In genomic region chr14:71267691-71268090, GRCh38 we compare ENCODE assay signal across 11 cellular contexts. TPM values are rescaled to one million over a fixed set of nuclear protein-coding genes. Genes with fewer than 3 reads are reported as not detected.
DNase-seq lines count a peak whose midpoint lies in the region; ATAC-seq lines count a peak whose summit lies in the region.
"Had no signal": no experiment of that assay in that cellular context is flagged by ENCODE, and none has a peak within 500 bp of the region (broad histone marks: within the 10 kb centered on the region; RNA-seq: fewer than 3 reads in every experiment).

No MANE protein-coding gene starts in this region.

- no peaks in the 10 kb centered on the region for H3K4me1 ChIP-seq in SJCRH30
- H3K4me1 ChIP-seq: uterus had no signal

- H3K27ac ChIP-seq in SJCRH30, result no peak overlapping the region
- H3K27ac ChIP-seq: uterus, VCaP had no signal

- peak; percentile 37 for DNase-seq in RPMI7951 (ENCODE audit: low read depth)
- no peak for DNase-seq in effector memory CD8-positive, alpha-beta T cell
- DNase-seq in renal cortical epithelial cell (ENCODE audit: low read depth), result peak; percentile 19
- DNase-seq in NCI-H2171 treated with DMSO at 0.1 percent for 48 hours (lab: John Stamatoyannopoulos, UW), result no peak
- no peak for DNase-seq in NCI-H1092 (lab: John Stamatoyannopoulos, UW)
- no peak for DNase-seq in SJCRH30
- DNase-seq: amniotic stem cell, posterior cingulate gyrus, uterus had no signal

- no peak overlapping the region for H3K4me3 ChIP-seq in SJCRH30
- H3K4me3 ChIP-seq: uterus had no signal

- no peaks in the 10 kb centered on the region for H3K36me3 ChIP-seq in SJCRH30
- H3K36me3 ChIP-seq: uterus had no signal

- peak; percentile 30 for ATAC-seq in GM21390 (IDR thresholded peaks at IDR 0.05; ENCODE audit: unreplicated experiment)
- peak; percentile 31 for ATAC-seq in effector memory CD8-positive, alpha-beta T cell (replicated peaks)

- 0 out of 2 replicates have a peak, but pooled peaks cover 6% of the 10 kb centered on the region for H3K27me3 ChIP-seq in SJCRH30
- H3K27me3 ChIP-seq: uterus had no signal

- H3K9me3 Mint-ChIP-seq in effector memory CD8-positive, alpha-beta T cell, result peaks cover 0 to 8% of the 10 kb centered on the region in 2 donors

- H3K4me1 Mint-ChIP-seq in effector memory CD8-positive, alpha-beta T cell (ENCODE audit: low read depth in 2 of 2), result peaks cover 8 to 10% of the 10 kb centered on the region in 2 donors

- H3K27ac Mint-ChIP-seq in effector memory CD8-positive, alpha-beta T cell, result peak overlapping the region; percentile 74 to 75

- no peaks in the 10 kb centered on the region for H3K9me3 ChIP-seq in SJCRH30 (replicated peaks)
- H3K9me3 ChIP-seq: uterus had no signal

- H3K4me3 Mint-ChIP-seq in effector memory CD8-positive, alpha-beta T cell, result peak overlapping the region; percentile 73 to 80

- peaks cover 3% of the 10 kb centered on the region for H3K36me3 Mint-ChIP-seq in effector memory CD8-positive, alpha-beta T cell (ENCODE audit: insufficient read depth)

- no peaks in the 10 kb centered on the region for H3K27me3 Mint-ChIP-seq in effector memory CD8-positive, alpha-beta T cell

RNA-seq across cellular contexts. Expression of gene SIPA1L1, which starts 52.6 kb away (rescaled TPM):
- 9.5 and 12.0 TPM in 2 replicates for total RNA-seq in RPMI7951 (2014; rRNA removed; shearing (Covaris generic))
- total RNA-seq in renal cortical epithelial cell, result 31.3 and 45.0 TPM in 2 replicates
- 16.2 and 17.6 TPM in 2 replicates for total RNA-seq in SJCRH30 (2014; rRNA removed; shearing (Covaris generic))

Comparison
In these comparisons a context has a peak if more than half of its experiments do, and no peak if none do; other contexts are left out.
1. DNase-seq: peak in RPMI7951 (single experiment) and renal cortical epithelial cell (single experiment); none in effector memory CD8-positive, alpha-beta T cell (0 of 3), NCI-H2171 treated with DMSO at 0.1 percent for 48 hours (single experiment), NCI-H1092 (single experiment) and SJCRH30 (0 of 2).